In genomic region chr7:128236924-128237586, GRCh38 we compare ENCODE assay signal across 8 cellular contexts. TPM values are rescaled to one million over a fixed set of nuclear protein-coding genes. Genes with fewer than 3 reads are reported as not detected.
DNase-seq lines count a peak whose midpoint lies in the region; ATAC-seq and TF ChIP-seq lines count a peak whose summit lies in the region.

No MANE protein-coding gene starts in this region.

- H4K20me1 ChIP-seq in fibroblast of lung (ENCODE audit: control insufficient read depth, extremely low read depth, insufficient read depth, low read length), result no peaks in the 10 kb centered on the region

- H3K9me3 ChIP-seq in fibroblast of lung (ENCODE audit: control insufficient read depth, insufficient read depth, low read depth, low read length) (no peaks in the 10 kb centered on the region), upper lobe of right lung (no peaks in the 10 kb centered on the region), colonic mucosa (no peaks in the 10 kb centered on the region)

- H3K36me3 ChIP-seq in fibroblast of lung (ENCODE audit: control insufficient read depth, insufficient read depth, low read length) (no peaks in the 10 kb centered on the region), upper lobe of right lung (no peaks in the 10 kb centered on the region), colonic mucosa (no peaks in the 10 kb centered on the region)

- H3K9ac ChIP-seq in fibroblast of lung (ENCODE audit: insufficient read depth, low read length) (no peak overlapping the region), colonic mucosa (ENCODE audit: low read depth in 2 of 2, low read length in 2 of 2) (no peak overlapping the region)

- H3K27me3 ChIP-seq in fibroblast of lung (ENCODE audit: control insufficient read depth, insufficient read depth, low read length) (peaks cover 20% of the 10 kb centered on the region), upper lobe of right lung (peaks cover 13% of the 10 kb centered on the region), colonic mucosa (peaks cover 4% of the 10 kb centered on the region)

- ATAC-seq in HG03108 (IDR thresholded peaks at IDR 0.05; ENCODE audit: unreplicated experiment), result peak; percentile 52
- ATAC-seq in upper lobe of right lung, result peak; percentile 87

- H3K4me1 ChIP-seq in fibroblast of lung (ENCODE audit: control insufficient read depth, extremely low read depth, insufficient read depth, low read length) (peaks cover 2% of the 10 kb centered on the region), upper lobe of right lung (no peaks in the 10 kb centered on the region), colonic mucosa (no peaks in the 10 kb centered on the region)

- H3K4me3 ChIP-seq in fibroblast of lung (replicated peaks in 1 of 4; ENCODE audit: control extremely low read depth in 1 of 4, insufficient read depth in 1 of 4, low read depth in 3 of 4, low read length in 4 of 4) (no peak overlapping the region), upper lobe of right lung (no peak overlapping the region), colonic mucosa (no peak overlapping the region)

- intact Hi-C loops in upper lobe of right lung (cut with DNase I) (no loop called here), colonic mucosa (cut with DNase I) (no loop called here)

- no peaks in the 10 kb centered on the region for H3K79me2 ChIP-seq in fibroblast of lung (ENCODE audit: control insufficient read depth, insufficient read depth, low read length)

- peak; percentile 21 for DNase-seq in activated CD4-positive, alpha-beta T cell treated with anti-CD3 and anti-CD28 coated beads for 48 hours
- no peak for DNase-seq in activated CD4-positive, alpha-beta T cell treated with anti-CD3 and anti-CD28 coated beads, Interleukin-2, amount 50 U/mL, for 1 hour
- peak; percentile 81 for DNase-seq in RPMI8226
- DNase-seq in fibroblast of lung (ENCODE audit: low read depth in 2 of 2), result peak; percentile 82 to 83
- no peak for DNase-seq in upper lobe of right lung
- no peak for DNase-seq in HuH-7.5 (ENCODE audit: low spot score)
- DNase-seq in colonic mucosa, result no peak

- peak overlapping the region; percentile 42 for H3K27ac ChIP-seq in fibroblast of lung (ENCODE audit: insufficient read depth, low read length)
- peak overlapping the region; percentile 36 for H3K27ac ChIP-seq in upper lobe of right lung
- H3K27ac ChIP-seq in colonic mucosa, result no peak overlapping the region

- TF ChIP-seq CTCF in fibroblast of lung (conservative IDR thresholded peaks at IDR 0.05 in 1 of 2, IDR thresholded peaks at IDR 0.05 in 1 of 2; ENCODE audit: low read depth in 1 of 2, low read length in 2 of 2), result no peak
- no peak for TF ChIP-seq CTCF in upper lobe of right lung (IDR thresholded peaks at IDR 0.05)
- no peak for TF ChIP-seq CTCF in colonic mucosa (IDR thresholded peaks at IDR 0.05)

- peak overlapping the region; percentile 19 for H2AFZ ChIP-seq in fibroblast of lung (ENCODE audit: low read length)

- no peak overlapping the region for H3K4me2 ChIP-seq in fibroblast of lung (ENCODE audit: extremely low read depth, insufficient read depth, low read length)

RNA-seq across cellular contexts. Expression of gene LEP, which starts 4.0 kb away (rescaled TPM):
- total RNA-seq in fibroblast of lung (0.26 and 2.8 TPM in 2 replicates), upper lobe of right lung (not detected), colonic mucosa (under 1 TPM in 1 of 2 donors, not detected in 1; 0.07 TPM)
- 0.36 TPM in 1 of 2 replicates, not detected in the other for polyA plus RNA-seq in fibroblast of lung
- polyA plus RNA-seq in fibroblast of lung (2012), result 0.42 TPM in 1 of 2 replicates, not detected in the other
- not detected in 2 replicates for polyA minus RNA-seq in fibroblast of lung (ENCODE audit: low replicate concordance)

Comparison
In these comparisons a context has a peak if more than half of its experiments do, and no peak if none do; other contexts are left out.
1. DNase-seq: peak in activated CD4-positive, alpha-beta T cell treated with anti-CD3 and anti-CD28 coated beads for 48 hours (single experiment), RPMI8226 (single experiment) and fibroblast of lung (2 of 2); none in activated CD4-positive, alpha-beta T cell treated with anti-CD3 and anti-CD28 coated beads, Interleukin-2, amount 50 U/mL, for 1 hour (single experiment), upper lobe of right lung (single experiment), HuH-7.5 (single experiment) and colonic mucosa (single experiment).